ENCODE assay signal across 10 cellular contexts in the genomic region with DNA sequence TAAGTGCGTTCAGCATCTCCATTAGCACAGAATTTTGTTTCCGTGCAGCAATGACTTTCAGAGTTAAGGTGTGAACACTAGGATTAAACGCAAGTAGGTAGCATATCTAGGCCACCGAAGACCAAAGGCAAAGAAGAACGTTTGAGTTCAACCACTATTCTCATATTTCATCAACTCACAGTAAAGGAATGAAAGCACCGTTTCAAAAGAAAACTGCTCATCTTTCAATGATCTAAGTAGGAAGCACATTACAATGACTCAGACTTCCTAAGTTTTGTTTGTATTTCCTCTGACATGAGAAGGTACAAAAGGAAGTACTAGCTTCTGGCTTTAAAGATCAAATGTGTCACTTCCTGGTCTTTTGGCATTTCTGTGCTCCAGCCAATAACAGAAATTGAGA. TPM values are rescaled to one million over a fixed set of nuclear protein-coding genes. Genes with fewer than 3 reads are reported as not detected.
DNase-seq lines count a peak whose midpoint lies in the region; ATAC-seq and TF ChIP-seq lines count a peak whose summit lies in the region.
"Had no signal": no experiment of that assay in that cellular context is flagged by ENCODE, and none has a peak within 500 bp of the region (broad histone marks: within the 10 kb centered on the region; RNA-seq: fewer than 3 reads in every experiment).

No MANE protein-coding gene starts in this region.

- peak overlapping the region; percentile 75 for H3K27ac Mint-ChIP-seq in activated CD4-positive, alpha-beta T cell treated with anti-CD3 and anti-CD28 coated beads, Interleukin-2, amount 10 ng/mL, durations not matched to agents 24 days and 14 days

- intact Hi-C loops in activated CD4-positive, alpha-beta T cell treated with anti-CD3 and anti-CD28 coated beads, Interleukin-2, amount 10 ng/mL, durations not matched to agents 24 days and 14 days (cut with micrococcal nuclease): loop anchor here (2.0 to 5.0 kb wide), 2 partner anchors 14 to 39 kb away; no protein-coding TSS in a partner anchor

- DNase-seq in activated CD4-positive, alpha-beta T cell treated with anti-CD3 and anti-CD28 coated beads, Interleukin-2, amount 10 ng/mL, durations not matched to agents 24 days and 14 days: no peak
- no peak for DNase-seq in activated CD4-positive, alpha-beta T cell treated with anti-CD3 and anti-CD28 coated beads, Interleukin-2, amount 50 U/mL, for 4 hours
- DNase-seq in SK-MEL-5 (ENCODE audit: low read depth, low spot score) (peak; percentile 21), epithelial cell of esophagus (ENCODE audit: low read depth) (peak; percentile 80), skeletal muscle cell (ENCODE audit: low read depth) (peak; percentile 31), mesenteric fat pad (ENCODE audit: low spot score) (no peak), GM19238 (ENCODE audit: insufficient read length, low spot score) (no peak)
- DNase-seq: hypothalamus had no signal

- in situ Hi-C loops in SK-MEL-5 (cut with HindIII; ENCODE audit: low pct_unique_long_range_greater_than_20kb, low sequenced_read_pairs): no loop called here

- no peak for ATAC-seq in GM19397 (IDR thresholded peaks at IDR 0.05; ENCODE audit: unreplicated experiment)

- H3K4me3 ChIP-seq in epithelial cell of esophagus (ENCODE audit: low read length): no peak overlapping the region
- H3K4me3 ChIP-seq in skeletal muscle cell (ENCODE audit: low read depth, low read length): no peak overlapping the region
- H3K4me3 ChIP-seq: tibial nerve had no signal

- no peak overlapping the region for H3K4me3 Mint-ChIP-seq in activated CD4-positive, alpha-beta T cell treated with anti-CD3 and anti-CD28 coated beads, Interleukin-2, amount 10 ng/mL, durations not matched to agents 24 days and 14 days

- peaks cover 29% of the 10 kb centered on the region for H3K36me3 Mint-ChIP-seq in activated CD4-positive, alpha-beta T cell treated with anti-CD3 and anti-CD28 coated beads, Interleukin-2, amount 10 ng/mL, durations not matched to agents 24 days and 14 days (ENCODE audit: low read depth)

- TF ChIP-seq CTCF in epithelial cell of esophagus (IDR thresholded peaks at IDR 0.05; ENCODE audit: insufficient read depth, low read depth, low read length, missing control alignments): no peak

- H3K4me1 Mint-ChIP-seq in activated CD4-positive, alpha-beta T cell treated with anti-CD3 and anti-CD28 coated beads, Interleukin-2, amount 10 ng/mL, durations not matched to agents 24 days and 14 days: peaks cover 15% of the 10 kb centered on the region

- H3K27me3 Mint-ChIP-seq in activated CD4-positive, alpha-beta T cell treated with anti-CD3 and anti-CD28 coated beads, Interleukin-2, amount 10 ng/mL, durations not matched to agents 24 days and 14 days: no peaks in the 10 kb centered on the region

- no peaks in the 10 kb centered on the region for H3K9me3 Mint-ChIP-seq in activated CD4-positive, alpha-beta T cell treated with anti-CD3 and anti-CD28 coated beads, Interleukin-2, amount 10 ng/mL, durations not matched to agents 24 days and 14 days

RNA-seq across cellular contexts. Expression of a gene that starts 57.6 kb away (rescaled TPM):
- 11.7 and 12.8 TPM in 2 replicates for total RNA-seq in activated CD4-positive, alpha-beta T cell treated with anti-CD3 and anti-CD28 coated beads, Interleukin-2, amount 10 ng/mL, durations not matched to agents 24 days and 14 days
- 10.5 and 11.2 TPM in 2 replicates for total RNA-seq in SK-MEL-5 (2014; rRNA removed; shearing (Covaris generic))
- 9.9 and 11.8 TPM in 2 replicates for polyA plus RNA-seq in SK-MEL-5 (2015; cell fraction: cytosol; rRNA removed)
- 87.4 and 89.6 TPM in 2 replicates for polyA plus RNA-seq in SK-MEL-5 (2015; cell fraction: nucleus; rRNA removed)
- 66.9 TPM for total RNA-seq in mesenteric fat pad

Comparison
In these comparisons a context has a peak if more than half of its experiments do, and no peak if none do; other contexts are left out.
1. DNase-seq: peak in SK-MEL-5 (single experiment), epithelial cell of esophagus (single experiment) and skeletal muscle cell (single experiment); none in activated CD4-positive, alpha-beta T cell treated with anti-CD3 and anti-CD28 coated beads, Interleukin-2, amount 10 ng/mL, durations not matched to agents 24 days and 14 days (single experiment), activated CD4-positive, alpha-beta T cell treated with anti-CD3 and anti-CD28 coated beads, Interleukin-2, amount 50 U/mL, for 4 hours (0 of 2), mesenteric fat pad (single experiment) and GM19238 (single experiment).